In genomic region chr3:136819784-136820640, GRCh38 we compare ENCODE assay signal across 8 cellular contexts. TPM values are rescaled to one million over a fixed set of nuclear protein-coding genes. Genes with fewer than 3 reads are reported as not detected.
DNase-seq lines count a peak whose midpoint lies in the region; ATAC-seq and TF ChIP-seq lines count a peak whose summit lies in the region.

No MANE protein-coding gene starts in this region.

- DNase-seq in AG20443 (ENCODE audit: low spot score): peak; percentile 70
- peak; percentile 27 for DNase-seq in HFFc6
- peak; percentile 17 to 62 (median 59) for DNase-seq in Peyer's patch
- peak; percentile 28 for DNase-seq in activated naive CD8-positive, alpha-beta T cell treated with anti-CD3 and anti-CD28 coated beads for 36 hours
- peak; percentile 77 to 80 for DNase-seq in cardiac muscle cell (ENCODE audit: low read depth in 1 of 2, low spot score in 1 of 2)
- no peak for DNase-seq in omental fat pad (ENCODE audit: low spot score)

- ATAC-seq in omental fat pad (ENCODE audit: low FRiP score) (peak; percentile 66), HG02798 (IDR thresholded peaks at IDR 0.05; ENCODE audit: poor library complexity, unreplicated experiment) (no peak), HG02571 (IDR thresholded peaks at IDR 0.05; ENCODE audit: unreplicated experiment) (no peak)

- peak overlapping the region; percentile 91 for H3K27ac Mint-ChIP-seq in HFFc6
- peak overlapping the region; percentile 47 for H3K27ac Mint-ChIP-seq in activated naive CD8-positive, alpha-beta T cell treated with anti-CD3 and anti-CD28 coated beads for 36 hours

- H3K4me1 ChIP-seq in Peyer's patch: peaks cover 0 to 9% (median 7%) of the 10 kb centered on the region in 4 donors
- H3K4me1 ChIP-seq in cardiac muscle cell (ENCODE audit: low read depth): peaks cover 5% of the 10 kb centered on the region

- H3K27me3 ChIP-seq in Peyer's patch (no peaks in the 10 kb centered on the region), cardiac muscle cell (peaks cover 17% of the 10 kb centered on the region)

- H3K4me3 ChIP-seq in Peyer's patch (peak overlapping the region; percentile 46 to 65 (median 60)), cardiac muscle cell (peak overlapping the region; percentile 45)

- peaks cover 35% of the 10 kb centered on the region for H3K36me3 Mint-ChIP-seq in HFFc6 (ENCODE audit: low read depth)
- H3K36me3 Mint-ChIP-seq in activated naive CD8-positive, alpha-beta T cell treated with anti-CD3 and anti-CD28 coated beads for 36 hours: peaks cover 4% of the 10 kb centered on the region

- TF ChIP-seq CTCF in HFFc6 (IDR thresholded peaks at IDR 0.05) (no peak), Peyer's patch (IDR thresholded peaks at IDR 0.05) (no peak), cardiac muscle cell (IDR thresholded peaks at IDR 0.05; ENCODE audit: low read depth, low read length) (no peak), omental fat pad (IDR thresholded peaks at IDR 0.05) (no peak)

- no peaks in the 10 kb centered on the region for H3K36me3 ChIP-seq in Peyer's patch
- no peaks in the 10 kb centered on the region for H3K36me3 ChIP-seq in cardiac muscle cell

- H3K9me3 Mint-ChIP-seq in HFFc6: peaks cover 23% of the 10 kb centered on the region
- H3K9me3 Mint-ChIP-seq in activated naive CD8-positive, alpha-beta T cell treated with anti-CD3 and anti-CD28 coated beads for 36 hours: peaks cover 10% of the 10 kb centered on the region

- peak overlapping the region; percentile 94 for H3K4me3 Mint-ChIP-seq in HFFc6
- peak overlapping the region; percentile 83 for H3K4me3 Mint-ChIP-seq in activated naive CD8-positive, alpha-beta T cell treated with anti-CD3 and anti-CD28 coated beads for 36 hours

- H3K9me3 ChIP-seq in Peyer's patch (no peaks in the 10 kb centered on the region), cardiac muscle cell (ENCODE audit: low read depth) (no peaks in the 10 kb centered on the region)

- no peak for TF ChIP-seq POLR2A in Peyer's patch (IDR thresholded peaks at IDR 0.05)

- H3K27ac ChIP-seq in Peyer's patch: peak overlapping the region in 2 of 4 donors; percentile 4 to 50
- no peak overlapping the region for H3K27ac ChIP-seq in cardiac muscle cell

- peaks cover 35% of the 10 kb centered on the region for H3K4me1 Mint-ChIP-seq in HFFc6 (ENCODE audit: low read depth)
- peaks cover 18% of the 10 kb centered on the region for H3K4me1 Mint-ChIP-seq in activated naive CD8-positive, alpha-beta T cell treated with anti-CD3 and anti-CD28 coated beads for 36 hours

- H3K27me3 Mint-ChIP-seq in HFFc6 (ENCODE audit: insufficient read depth): peaks cover 5% of the 10 kb centered on the region; the same call in 1 of the 2 replicates
- peaks cover 67% of the 10 kb centered on the region for H3K27me3 Mint-ChIP-seq in activated naive CD8-positive, alpha-beta T cell treated with anti-CD3 and anti-CD28 coated beads for 36 hours

RNA-seq across cellular contexts. Expression of gene SLC35G2, which starts 1.1 kb away (rescaled TPM):
- total RNA-seq in HFFc6 (2021; fragmentation: NEBNext Ultra II Directional; extraction: Animal tissue kit (Norgen Biotek cat#: 25700)): 10 to 100 TPM; 19.4 to 23.9 (median 22.1) TPM
- total RNA-seq in Peyer's patch (1 to 10 TPM in 3 of 4 donors, not detected in 1; 1.9 to 2.8 (median 2.7) TPM), cardiac muscle cell (0.27 and 0.78 TPM in 2 replicates), omental fat pad (10 to 100 TPM in 3 of 4 donors, 1 to 10 TPM in 1; 9.1 to 27.8 (median 11.6) TPM)
- 1 to 10 TPM; 1.9 to 2.3 TPM for total RNA-seq in activated naive CD8-positive, alpha-beta T cell treated with anti-CD3 and anti-CD28 coated beads for 36 hours
- polyA plus RNA-seq in cardiac muscle cell: 3.4 and 3.5 TPM in 2 replicates

RNA-seq across cellular contexts. Expression of gene NCK1, which starts 42.0 kb away (rescaled TPM):
- 10 to 100 TPM; 37.3 to 48.3 (median 40.8) TPM for total RNA-seq in HFFc6 (2021; fragmentation: NEBNext Ultra II Directional; extraction: Animal tissue kit (Norgen Biotek cat#: 25700))
- 10 to 100 TPM; 11.9 to 48.7 (median 33.5) TPM for total RNA-seq in Peyer's patch
- 10 to 100 TPM; 25.5 to 27.7 TPM for total RNA-seq in activated naive CD8-positive, alpha-beta T cell treated with anti-CD3 and anti-CD28 coated beads for 36 hours
- total RNA-seq in cardiac muscle cell: 22.6 and 30.3 TPM in 2 replicates
- 24.6 and 28.6 TPM in 2 replicates for polyA plus RNA-seq in cardiac muscle cell
- total RNA-seq in omental fat pad: 10 to 100 TPM; 34.9 to 57.7 (median 50.8) TPM
